ENCODE assay signal across 8 cellular contexts in genomic region chr11:62552465-62552782, GRCh38. TPM values are rescaled to one million over a fixed set of nuclear protein-coding genes. Genes with fewer than 3 reads are reported as not detected.
A peak's percentile ranks its signal among the peaks of the same experiment; 100 is the strongest.
DNase-seq lines count a peak whose midpoint lies in the region; ATAC-seq, FAIRE-seq and TF ChIP-seq lines count a peak whose summit lies in the region.

No MANE protein-coding gene starts in this region.

- peak overlapping the region; percentile 90 for H3K4me2 ChIP-seq in PC-3 (ENCODE audit: low read length)

- peaks cover 1% of the 10 kb centered on the region for H3K36me3 Mint-ChIP-seq in CD8-positive, alpha-beta T cell
- H3K36me3 Mint-ChIP-seq in endothelial cell (ENCODE audit: low read depth, unreplicated experiment) (peaks cover 8% of the 10 kb centered on the region), osteocyte (ENCODE audit: unreplicated experiment) (peaks cover 3% of the 10 kb centered on the region)

- H3K4me3 Mint-ChIP-seq in CD8-positive, alpha-beta T cell = peak overlapping the region; percentile 69
- H3K4me3 Mint-ChIP-seq in endothelial cell (ENCODE audit: unreplicated experiment) (no peak overlapping the region), osteocyte (ENCODE audit: unreplicated experiment) (peak overlapping the region; percentile 59)

- H2AFZ ChIP-seq in PC-3 (ENCODE audit: low read length) = no peak overlapping the region

- peaks cover 81% of the 10 kb centered on the region for H3K4me1 Mint-ChIP-seq in CD8-positive, alpha-beta T cell (ENCODE audit: low read depth)
- H3K4me1 Mint-ChIP-seq in endothelial cell (ENCODE audit: unreplicated experiment) (peaks cover 53% of the 10 kb centered on the region), osteocyte (ENCODE audit: unreplicated experiment) (peaks cover 72% of the 10 kb centered on the region)

- peaks cover 74% of the 10 kb centered on the region for H3K4me1 ChIP-seq in CD8-positive, alpha-beta T cell (ENCODE audit: insufficient read depth, low read length)
- H3K4me1 ChIP-seq in PC-3 (ENCODE audit: insufficient read depth, low read length) = peaks cover 83% of the 10 kb centered on the region

- no peak for FAIRE-seq in HTR-8/SVneo (lab: Jason Lieb, UNC)

- no peak overlapping the region for H3K4me3 ChIP-seq in CD8-positive, alpha-beta T cell (ENCODE audit: low read depth, low read length)
- H3K4me3 ChIP-seq in PC-3 (ENCODE audit: low read length) = peak overlapping the region; percentile 60

- peak overlapping the region; percentile 97 for H3K27ac Mint-ChIP-seq in CD8-positive, alpha-beta T cell
- H3K27ac Mint-ChIP-seq in endothelial cell (ENCODE audit: unreplicated experiment) = peak overlapping the region; percentile 97
- peak overlapping the region; percentile 98 for H3K27ac Mint-ChIP-seq in osteocyte (ENCODE audit: unreplicated experiment)

- H3K9me2 ChIP-seq in PC-3 (replicated peaks; ENCODE audit: low read length) = no peaks in the 10 kb centered on the region

- H4K20me1 ChIP-seq in PC-3 (ENCODE audit: low read length) = no peaks in the 10 kb centered on the region

- no peak for DNase-seq in CD8-positive, alpha-beta T cell
- DNase-seq in PC-3 (peak; percentile 77), endothelial cell (ENCODE audit: low spot score) (no peak), osteocyte (ENCODE audit: extremely low spot score, unreplicated experiment) (no peak), NCI-H187 treated with DMSO at 0.1 percent for 48 hours (lab: John Stamatoyannopoulos, UW) (no peak), DMS153 treated with DMSO at 0.1 percent for 48 hours (lab: John Stamatoyannopoulos, UW; ENCODE audit: unreplicated experiment) (no peak), HTR-8/SVneo (ENCODE audit: insufficient read length, low spot score) (no peak)

- ATAC-seq in CD8-positive, alpha-beta T cell = no peak
- no peak for ATAC-seq in PC-3
- ATAC-seq in GM21619 (IDR thresholded peaks at IDR 0.05; ENCODE audit: unreplicated experiment) = no peak

- no peaks in the 10 kb centered on the region for H3K27me3 Mint-ChIP-seq in CD8-positive, alpha-beta T cell (ENCODE audit: low read depth)
- peaks cover 27% of the 10 kb centered on the region for H3K27me3 Mint-ChIP-seq in endothelial cell (ENCODE audit: unreplicated experiment)
- no peaks in the 10 kb centered on the region for H3K27me3 Mint-ChIP-seq in osteocyte (ENCODE audit: unreplicated experiment)

- POLR2A ChIA-PET in CD8-positive, alpha-beta T cell (lab: Charles Lee) = interaction anchor here (0.7 to 10.0 kb wide), 9 partner anchors 8 to 303 kb away, joined by 3 to 89 read pairs (median 4); partner anchors contain the start of genes AHNAK, C11orf98, CSKMT and HNRNPUL2
- POLR2A ChIA-PET in PC-3 (lab: Charles Lee; ENCODE audit: unreplicated experiment) = interaction anchor here (0.5 to 1.5 kb wide), 6 partner anchors 8 to 154 kb away, joined by 4 to 14 read pairs (median 7); partner anchors contain the start of genes EEF1G and TUT1

- CTCF ChIA-PET in CD8-positive, alpha-beta T cell (lab: Charles Lee) = interaction anchor here (1.2 to 12.7 kb wide), 6 partner anchors 8 to 157 kb away, joined by 3 to 265 read pairs (median 18); partner anchors contain the start of genes AHNAK and TUT1
- CTCF ChIA-PET in PC-3 (lab: Charles Lee) = interaction anchor here (1.0 to 2.9 kb wide), 3 partner anchors 9 to 128 kb away, joined by 6 to 21 read pairs (median 15); partner anchors contain the start of gene EEF1G

- no peaks in the 10 kb centered on the region for H3K27me3 ChIP-seq in CD8-positive, alpha-beta T cell (ENCODE audit: insufficient read depth, low read length)
- H3K27me3 ChIP-seq in PC-3 (ENCODE audit: low read length) = no peaks in the 10 kb centered on the region

- H3K36me3 ChIP-seq in CD8-positive, alpha-beta T cell (ENCODE audit: insufficient read depth, low read length) = no peaks in the 10 kb centered on the region
- H3K36me3 ChIP-seq in PC-3 (ENCODE audit: low read depth, low read length) = no peaks in the 10 kb centered on the region

- intact Hi-C loops in CD8-positive, alpha-beta T cell (cut with DNase I, micrococcal nuclease) = loop anchor here in 1 of 2 experiments (10.0 kb wide), 1 partner anchor 1638 kb away; the partner anchor contains the start of gene TMEM109
- intact Hi-C loops in PC-3 (cut with micrococcal nuclease) = loop anchor here (10.0 kb wide), 1 partner anchor 578 kb away; no protein-coding TSS in a partner anchor

- H3K27ac ChIP-seq in CD8-positive, alpha-beta T cell (ENCODE audit: low read depth, low read length) = peak overlapping the region; percentile 86
- H3K27ac ChIP-seq in PC-3 (ENCODE audit: low read length) = peak overlapping the region; percentile 94

- H3F3A ChIP-seq in PC-3 (ENCODE audit: low read length, unreplicated experiment) = peaks cover 19% of the 10 kb centered on the region

- no peak for TF ChIP-seq CTCF in CD8-positive, alpha-beta T cell (IDR thresholded peaks at IDR 0.05)
- TF ChIP-seq CTCF in PC-3 (conservative IDR thresholded peaks at IDR 0.05; ENCODE audit: low read depth, low read length) (no peak), endothelial cell (IDR thresholded peaks at IDR 0.05; ENCODE audit: unreplicated experiment) (no peak), osteocyte (IDR thresholded peaks at IDR 0.05) (no peak)

- no TSS peak for BruUV-seq in PC-3 (replicated peaks; lab: Mats Ljungman, UMichigan)

- H3K9me3 Mint-ChIP-seq in CD8-positive, alpha-beta T cell = no peaks in the 10 kb centered on the region
- no peaks in the 10 kb centered on the region for H3K9me3 Mint-ChIP-seq in endothelial cell (ENCODE audit: unreplicated experiment)
- H3K9me3 Mint-ChIP-seq in osteocyte (ENCODE audit: unreplicated experiment) = no peaks in the 10 kb centered on the region

- H3K9ac ChIP-seq in PC-3 (ENCODE audit: low read length) = peak overlapping the region; percentile 82

- H3K79me2 ChIP-seq in PC-3 (ENCODE audit: low read length) = peaks cover 8% of the 10 kb centered on the region

- H3K9me3 ChIP-seq in CD8-positive, alpha-beta T cell (ENCODE audit: low read length) = no peaks in the 10 kb centered on the region
- H3K9me3 ChIP-seq in PC-3 (ENCODE audit: low read length) = no peaks in the 10 kb centered on the region

RNA-seq across cellular contexts. Expression of gene AHNAK, which starts 5.8 kb away (rescaled TPM):
- total RNA-seq in CD8-positive, alpha-beta T cell = 100 to 1,000 TPM; 185 to 188 TPM
- total RNA-seq in PC-3 (2014; rRNA removed) (287 and 383 TPM in 2 replicates), endothelial cell (ENCODE audit: unreplicated experiment) (136 TPM), osteocyte (462 and 503 TPM in 2 replicates)

RNA-seq across cellular contexts. Expression of gene EEF1G, which starts 21.3 kb away (rescaled TPM):
- 1,000 to 10,000 TPM; 2,174 to 2,204 TPM for total RNA-seq in CD8-positive, alpha-beta T cell
- total RNA-seq in PC-3 (2014; rRNA removed) (1,577 and 1,815 TPM in 2 replicates), endothelial cell (ENCODE audit: unreplicated experiment) (1,951 TPM), osteocyte (1,404 TPM in 2 replicates)

RNA-seq across cellular contexts. Expression of gene TUT1, which starts 38.9 kb away (rescaled TPM):
- 10 to 100 TPM; 15.3 to 17.7 TPM for total RNA-seq in CD8-positive, alpha-beta T cell
- total RNA-seq in PC-3 (2014; rRNA removed) (17.8 and 20.6 TPM in 2 replicates), endothelial cell (ENCODE audit: unreplicated experiment) (21.2 TPM), osteocyte (12.7 and 15.6 TPM in 2 replicates)

RNA-seq across cellular contexts. Expression of gene MTA2, which starts 49.2 kb away (rescaled TPM):
- total RNA-seq in CD8-positive, alpha-beta T cell = 100 to 1,000 TPM; 148 to 154 TPM
- 193 and 259 TPM in 2 replicates for total RNA-seq in PC-3 (2014; rRNA removed)
- 157 TPM for total RNA-seq in endothelial cell (ENCODE audit: unreplicated experiment)
- 91.6 and 107 TPM in 2 replicates for total RNA-seq in osteocyte
